In genomic region chr19:48102870-48103751, GRCh38 we compare ENCODE assay signal across 9 cellular contexts. TPM values are rescaled to one million over a fixed set of nuclear protein-coding genes. Genes with fewer than 3 reads are reported as not detected.
A peak's percentile ranks its signal among the peaks of the same experiment; 100 is the strongest.
DNase-seq lines count a peak whose midpoint lies in the region; ATAC-seq and TF ChIP-seq lines count a peak whose summit lies in the region.
"Had no signal": no experiment of that assay in that cellular context is flagged by ENCODE, and none has a peak within 500 bp of the region (broad histone marks: within the 10 kb centered on the region; RNA-seq: fewer than 3 reads in every experiment).

No MANE protein-coding gene starts in this region.

- H3K4me3 Mint-ChIP-seq in stimulated activated memory B cell treated with anti-CD40 and anti-IgM and Interleukin-4, amounts not matched to agents 10 μg/mL and 1 μg/mL and 100 μg/mL, for 72 hours: no peak overlapping the region

- no peak overlapping the region for H3K27ac Mint-ChIP-seq in stimulated activated memory B cell treated with anti-CD40 and anti-IgM and Interleukin-4, amounts not matched to agents 10 μg/mL and 1 μg/mL and 100 μg/mL, for 72 hours

- ATAC-seq in GM19035 (IDR thresholded peaks at IDR 0.05; ENCODE audit: unreplicated experiment): no peak
- no peak for ATAC-seq in GM18861 (IDR thresholded peaks at IDR 0.05; ENCODE audit: unreplicated experiment)
- no peak for ATAC-seq in stimulated activated memory B cell treated with anti-CD40 and anti-IgM and Interleukin-4, amounts not matched to agents 10 μg/mL and 1 μg/mL and 100 μg/mL, for 72 hours

- no peak overlapping the region for H3K4me3 ChIP-seq in AG10803 (ENCODE audit: low read length)
- no peak overlapping the region for H3K4me3 ChIP-seq in GM12875 (ENCODE audit: low read depth, low read length)
- no peak overlapping the region for H3K4me3 ChIP-seq in kidney epithelial cell (ENCODE audit: low read depth, low read length)

- no peaks in the 10 kb centered on the region for H3K27me3 ChIP-seq in kidney epithelial cell (ENCODE audit: control insufficient read depth, insufficient read depth, low read length)

- no peaks in the 10 kb centered on the region for H3K27me3 Mint-ChIP-seq in stimulated activated memory B cell treated with anti-CD40 and anti-IgM and Interleukin-4, amounts not matched to agents 10 μg/mL and 1 μg/mL and 100 μg/mL, for 72 hours

- no peaks in the 10 kb centered on the region for H3K9me3 Mint-ChIP-seq in stimulated activated memory B cell treated with anti-CD40 and anti-IgM and Interleukin-4, amounts not matched to agents 10 μg/mL and 1 μg/mL and 100 μg/mL, for 72 hours

- DNase-seq in AG10803 (ENCODE audit: low read depth) (peak; percentile 52), NCI-H82 (lab: John Stamatoyannopoulos, UW) (peak; percentile 82), amniotic epithelial cell (ENCODE audit: low read depth) (peak; percentile 67), kidney epithelial cell (ENCODE audit: low read depth) (no peak)

- H3K36me3 ChIP-seq in kidney epithelial cell (ENCODE audit: control insufficient read depth, insufficient read depth, low read length): no peaks in the 10 kb centered on the region

- TF ChIP-seq CTCF in AG10803 (conservative IDR thresholded peaks at IDR 0.05; ENCODE audit: low read length) (peak; percentile 73), GM12875 (IDR thresholded peaks at IDR 0.05; ENCODE audit: borderline replicate concordance, insufficient read depth, low read depth, low read length) (peak; percentile 60; the same call in 1 of the 2 replicates), kidney epithelial cell (IDR thresholded peaks at IDR 0.05; ENCODE audit: insufficient read depth, low read length, poor library complexity, severe bottlenecking) (peak; percentile 45)

- H3K36me3 Mint-ChIP-seq in stimulated activated memory B cell treated with anti-CD40 and anti-IgM and Interleukin-4, amounts not matched to agents 10 μg/mL and 1 μg/mL and 100 μg/mL, for 72 hours: peaks cover 27% of the 10 kb centered on the region

- peaks cover 13% of the 10 kb centered on the region for H3K4me1 Mint-ChIP-seq in stimulated activated memory B cell treated with anti-CD40 and anti-IgM and Interleukin-4, amounts not matched to agents 10 μg/mL and 1 μg/mL and 100 μg/mL, for 72 hours

RNA-seq across cellular contexts. Expression of gene PLA2G4C, which starts 7.5 kb away (rescaled TPM):
- 15.8 and 21.3 TPM in 2 replicates for total RNA-seq in kidney epithelial cell

RNA-seq across cellular contexts. Expression of gene CABP5, which starts 59.2 kb away (rescaled TPM):
- total RNA-seq in kidney epithelial cell: not detected in 2 replicates
- total RNA-seq: glomerular endothelial cell had no signal
